In the genomic region with DNA sequence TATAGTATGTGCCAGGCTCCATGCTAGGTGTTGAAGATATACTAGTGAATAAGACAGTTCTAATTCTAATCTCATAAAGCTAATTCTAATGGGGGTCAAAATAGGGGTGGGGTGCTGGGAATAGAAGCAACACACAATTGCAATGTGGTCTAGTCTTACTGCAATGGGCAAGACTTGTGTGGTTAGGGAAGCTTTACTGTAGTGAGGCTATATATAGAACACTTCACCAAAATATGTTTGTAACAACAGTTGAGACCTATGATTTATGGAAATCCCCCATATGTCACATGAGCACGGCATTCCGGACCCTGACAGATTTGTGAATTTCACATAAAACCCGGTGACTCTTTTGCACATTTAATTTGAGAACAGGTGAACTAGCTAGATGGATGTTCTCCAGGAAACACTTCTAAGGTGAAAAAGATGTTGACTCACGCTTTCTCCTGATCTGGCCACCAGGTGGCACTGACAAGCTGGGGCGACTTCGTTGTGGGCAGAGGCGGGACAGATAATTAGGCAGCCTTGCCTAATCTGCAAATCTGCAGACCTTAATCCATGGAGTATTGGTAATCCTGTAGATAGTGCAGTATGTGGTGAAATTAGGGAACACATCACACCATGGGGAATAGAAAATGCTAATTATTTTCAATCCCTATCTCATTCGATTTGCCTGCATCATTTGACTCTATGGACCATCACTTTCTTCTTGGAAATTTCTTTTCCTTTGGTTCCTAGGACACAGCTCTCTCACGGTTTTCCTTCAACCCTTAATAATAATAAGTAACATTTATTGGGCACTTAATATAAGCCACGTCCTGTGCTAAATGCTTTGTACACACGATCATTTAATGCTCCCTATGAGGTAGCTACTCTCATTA, we compare ENCODE assay signal across 9 cellular contexts.
DNase-seq lines count a peak whose midpoint lies in the region; ATAC-seq, FAIRE-seq and TF ChIP-seq lines count a peak whose summit lies in the region.
"Had no signal": no experiment of that assay in that cellular context is flagged by ENCODE, and none has a peak within 500 bp of the region (broad histone marks: within the 10 kb centered on the region; RNA-seq: fewer than 3 reads in every experiment).

No MANE protein-coding gene starts in this region.

- no peak for FAIRE-seq in H54 (lab: Jason Lieb, UNC)
- FAIRE-seq: colon had no signal

- TF ChIP-seq POLR2A in H54 (IDR thresholded peaks at IDR 0.05; ENCODE audit: low read depth, low read length) = no peak

- peak; percentile 21 for DNase-seq in DMS79 treated with DMSO at 0.1 percent for 48 hours (lab: John Stamatoyannopoulos, UW)
- peak; percentile 76 for DNase-seq in NCI-H69 (lab: John Stamatoyannopoulos, UW)
- peak; percentile 78 to 83 for DNase-seq in activated CD4-positive, alpha-beta T cell treated with anti-CD3 and anti-CD28 coated beads, Interleukin-2, amount 50 U/mL, for 48 hours
- DNase-seq in effector CD8-positive, alpha-beta T cell (lab: John Stamatoyannopoulos, UW) = peak; percentile 49
- DNase-seq in midbrain (lab: John Stamatoyannopoulos, UW) = peak; percentile 37
- DNase-seq in stimulated activated CD8-positive, alpha-beta memory T cell treated with anti-CD3 and anti-CD28 coated beads, Interleukin-4, amount 100 ng/mL, for 48 hours = peak; percentile 84
- DNase-seq in H54 (ENCODE audit: insufficient read length, low spot score) = no peak

- ATAC-seq in HG02884 (IDR thresholded peaks at IDR 0.05; ENCODE audit: unreplicated experiment) = peak; percentile 47
